In the genomic region with DNA sequence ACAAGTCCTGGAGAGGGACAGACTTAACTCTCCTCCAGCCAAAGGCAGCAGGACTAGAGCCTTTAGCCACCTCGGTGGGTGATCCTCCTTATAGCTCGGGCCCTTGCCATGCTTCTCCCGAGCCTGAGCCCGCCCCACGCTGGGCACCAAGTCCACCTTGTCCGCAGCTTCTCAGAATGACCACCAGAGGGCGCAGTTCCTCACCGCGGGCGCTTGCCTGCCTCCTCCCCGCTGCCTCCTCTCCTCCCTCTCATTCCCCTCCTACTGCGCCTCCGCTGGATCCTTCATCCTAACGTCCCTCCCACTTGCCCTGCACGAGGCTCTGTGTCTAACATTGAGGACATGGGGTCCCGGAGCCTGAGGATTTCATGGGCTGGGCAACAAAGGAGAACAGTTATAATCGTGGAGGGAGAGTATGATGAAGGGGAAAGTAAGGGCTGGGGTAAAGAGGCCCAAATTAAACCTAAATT, we compare ENCODE assay signal across 8 cellular contexts. TPM values are rescaled to one million over a fixed set of nuclear protein-coding genes. Genes with fewer than 3 reads are reported as not detected.
DNase-seq lines count a peak whose midpoint lies in the region; ATAC-seq, FAIRE-seq and TF ChIP-seq lines count a peak whose summit lies in the region.

No MANE protein-coding gene starts in this region.

- DNase-seq in BJ (ENCODE audit: low read depth) (peak; percentile 4), GM23248 (peak; percentile 82), NCI-H2171 (lab: John Stamatoyannopoulos, UW) (peak; percentile 35), WERI-Rb-1 (peak; percentile 82), bronchial epithelial cell (ENCODE audit: low read depth) (peak; percentile 60), keratinocyte (ENCODE audit: low read depth, low spot score) (peak; percentile 21)
- DNase-seq in stimulated activated CD4-positive, alpha-beta T cell treated with anti-CD3 and anti-CD28 coated beads, Interleukin-1b, Interleukin-23, amount 100 ng/mL, for 1 hour (ENCODE audit: low read depth in 2 of 2): peak; percentile 28 to 36

- dilution Hi-C loops in keratinocyte (cut with MboI; ENCODE audit: extremely low pct_ligation_motif_present, low sequenced_read_pairs): no loop called here

- no peaks in the 10 kb centered on the region for H3K36me3 ChIP-seq in BJ (ENCODE audit: control insufficient read depth, insufficient read depth, low read length)
- no peaks in the 10 kb centered on the region for H3K36me3 ChIP-seq in GM23248 (ENCODE audit: low read depth)
- no peaks in the 10 kb centered on the region for H3K36me3 ChIP-seq in WERI-Rb-1
- H3K36me3 ChIP-seq in bronchial epithelial cell (ENCODE audit: control insufficient read depth, insufficient read depth, low read length): no peaks in the 10 kb centered on the region
- H3K36me3 ChIP-seq in keratinocyte (ENCODE audit: control insufficient read depth in 2 of 2, extremely low read depth in 1 of 2, insufficient read depth in 2 of 2, low read length in 2 of 2): no peaks in the 10 kb centered on the region

- 2 to 4% methylated on average over 17 of the region's 17 CpGs for WGBS in GM23248 (ENCODE audit: low coverage in 1 of 2, low lambda C conversion rate in 2 of 2, missing lambda C conversion rate in 2 of 2), 2 experiments

- H3K79me2 ChIP-seq in GM23248 (ENCODE audit: insufficient read depth) (no peaks in the 10 kb centered on the region), keratinocyte (ENCODE audit: control insufficient read depth, insufficient read depth, low read length) (no peaks in the 10 kb centered on the region)

- H3K9me3 ChIP-seq in GM23248 (ENCODE audit: low read depth) (no peaks in the 10 kb centered on the region), WERI-Rb-1 (ENCODE audit: severe bottlenecking) (peaks cover 2% of the 10 kb centered on the region), keratinocyte (ENCODE audit: control insufficient read depth, low read depth, low read length) (no peaks in the 10 kb centered on the region)

- H3K4me2 ChIP-seq in GM23248 (ENCODE audit: unreplicated experiment): no peak overlapping the region
- H3K4me2 ChIP-seq in keratinocyte (ENCODE audit: control insufficient read depth, extremely low read depth, insufficient read depth, low read depth, low read length): no peak overlapping the region

- no peak for ATAC-seq in GM18520 (IDR thresholded peaks at IDR 0.05; ENCODE audit: unreplicated experiment)

- peak; percentile 95 for TF ChIP-seq CTCF in BJ (IDR thresholded peaks at IDR 0.05; ENCODE audit: insufficient read depth, low read depth, low read length)
- TF ChIP-seq CTCF in WERI-Rb-1 (IDR thresholded peaks at IDR 0.05; ENCODE audit: low read depth, low read length): peak; percentile 97
- TF ChIP-seq CTCF in bronchial epithelial cell (IDR thresholded peaks at IDR 0.05; ENCODE audit: insufficient read depth, low read length, severe bottlenecking): peak; percentile 98
- TF ChIP-seq CTCF in keratinocyte (optimal IDR thresholded peaks at IDR 0.05 in 1 of 3, IDR thresholded peaks at IDR 0.05 in 1 of 3, conservative IDR thresholded peaks at IDR 0.05 in 1 of 3; ENCODE audit: extremely low read depth in 1 of 3, insufficient read depth in 2 of 3, low read length in 3 of 3): peak; percentile 92 to 96 (median 95)

- in situ Hi-C loops in GM23248 (cut with MboI): no loop called here

- no peaks in the 10 kb centered on the region for H3F3A ChIP-seq in GM23248 (ENCODE audit: insufficient read depth)

- H2AFZ ChIP-seq in GM23248: peak overlapping the region; percentile 60
- H2AFZ ChIP-seq in keratinocyte (ENCODE audit: control insufficient read depth, low read length): no peak overlapping the region

- FAIRE-seq in bronchial epithelial cell (lab: Jason Lieb, UNC) (no peak), keratinocyte (lab: Jason Lieb, UNC) (peak; percentile 13)

- H3K27me3 ChIP-seq in BJ (ENCODE audit: control insufficient read depth, insufficient read depth, low read length) (no peaks in the 10 kb centered on the region), GM23248 (replicated peaks; ENCODE audit: insufficient read depth) (no peaks in the 10 kb centered on the region), WERI-Rb-1 (ENCODE audit: insufficient read depth, low read depth, severe bottlenecking) (no peaks in the 10 kb centered on the region), bronchial epithelial cell (ENCODE audit: control insufficient read depth, insufficient read depth, low read length) (no peaks in the 10 kb centered on the region), keratinocyte (ENCODE audit: control insufficient read depth, extremely low read depth, insufficient read depth, low read length) (no peaks in the 10 kb centered on the region)

- H3K9me2 ChIP-seq in GM23248 (ENCODE audit: insufficient read depth): no peaks in the 10 kb centered on the region

- no peaks in the 10 kb centered on the region for H3K4me1 ChIP-seq in GM23248 (ENCODE audit: insufficient read depth)
- peaks cover 6% of the 10 kb centered on the region for H3K4me1 ChIP-seq in keratinocyte (ENCODE audit: control insufficient read depth, extremely low read depth, insufficient read depth, low read length)

- no peak overlapping the region for H3K9ac ChIP-seq in GM23248
- no peak overlapping the region for H3K9ac ChIP-seq in keratinocyte (ENCODE audit: control insufficient read depth, extremely low read depth, insufficient read depth, low read length)

- H3K9me1 ChIP-seq in keratinocyte (ENCODE audit: control insufficient read depth, extremely low read depth, insufficient read depth, low read length): no peaks in the 10 kb centered on the region

- POLR2A ChIA-PET in BJ (lab: Charles Lee): no interaction called here

- H3K4me3 ChIP-seq in BJ (ENCODE audit: low read depth, low read length) (no peak overlapping the region), GM23248 (no peak overlapping the region), WERI-Rb-1 (ENCODE audit: low read depth, low read length) (no peak overlapping the region), bronchial epithelial cell (ENCODE audit: low read depth, low read length) (no peak overlapping the region), keratinocyte (ENCODE audit: control insufficient read depth in 2 of 3, extremely low read depth in 1 of 3, insufficient read depth in 2 of 3, low read depth in 1 of 3, low read length in 3 of 3) (no peak overlapping the region)

- H3K27ac ChIP-seq in GM23248 (no peak overlapping the region), WERI-Rb-1 (no peak overlapping the region), keratinocyte (ENCODE audit: control insufficient read depth, insufficient read depth, low read length) (no peak overlapping the region)

- CTCF ChIA-PET in BJ (lab: Yijun Ruan, JAX): interaction anchor here (0.7 to 2.3 kb wide), 25 partner anchors 8 to 613 kb away, joined by 3 to 9 read pairs (median 4); no protein-coding TSS in a partner anchor

- H4K20me1 ChIP-seq in GM23248 (ENCODE audit: insufficient read depth) (no peaks in the 10 kb centered on the region), keratinocyte (ENCODE audit: control insufficient read depth, extremely low read depth, insufficient read depth, low read length) (no peaks in the 10 kb centered on the region)

RNA-seq across cellular contexts. Expression of a gene that starts 11.3 kb away (rescaled TPM):
- not detected in 2 replicates for polyA plus RNA-seq in BJ (2011; rRNA removed)
- not detected in 2 replicates for polyA minus RNA-seq in BJ (2011; rRNA and poly(A)+ RNA removed)
- not detected in 2 replicates for total RNA-seq in GM23248 (2014; rRNA removed; shearing (Covaris generic))
- polyA plus RNA-seq in GM23248 (2016; fragmentation: Nextera tagmentation; extraction: Ambion mirVana): not detected in 2 replicates
- not detected in 2 replicates for total RNA-seq in bronchial epithelial cell
- not detected in 3 replicates for polyA plus RNA-seq in keratinocyte
- polyA plus RNA-seq in keratinocyte (2011; ENCODE audit: low read depth): not detected
- not detected in 2 replicates for polyA plus RNA-seq in keratinocyte (2011; cell fraction: cytosol; rRNA removed)
- polyA plus RNA-seq in keratinocyte (2011; cell fraction: nucleus; rRNA removed): not detected in 2 replicates
- not detected in 2 replicates for polyA plus RNA-seq in keratinocyte (2012; ENCODE audit: low replicate concordance)
- not detected in 3 replicates for polyA minus RNA-seq in keratinocyte
- not detected for polyA minus RNA-seq in keratinocyte (2011; cell fraction: cytosol; rRNA and poly(A)+ RNA removed)
- polyA minus RNA-seq in keratinocyte (2011; cell fraction: nucleus; rRNA and poly(A)+ RNA removed): not detected in 2 replicates

RNA-seq across cellular contexts. Expression of a gene that starts 37.5 kb away (rescaled TPM):
- polyA plus RNA-seq in BJ (2011; rRNA removed) (10.9 and 12.3 TPM in 2 replicates), GM23248 (2016; fragmentation: Nextera tagmentation; extraction: Ambion mirVana) (3.0 and 3.4 TPM in 2 replicates), keratinocyte (1.7 to 3.1 TPM (median 1.8 TPM) in 3 replicates)
- 6.3 and 7.4 TPM in 2 replicates for polyA minus RNA-seq in BJ (2011; rRNA and poly(A)+ RNA removed)
- 5.2 and 9.9 TPM in 2 replicates for total RNA-seq in GM23248 (2014; rRNA removed; shearing (Covaris generic))
- 0.13 TPM in 1 of 2 replicates, not detected in the other for total RNA-seq in bronchial epithelial cell
- polyA plus RNA-seq in keratinocyte (2011; ENCODE audit: low read depth): 0.15 TPM
- 3.2 and 3.4 TPM in 2 replicates for polyA plus RNA-seq in keratinocyte (2011; cell fraction: cytosol; rRNA removed)
- polyA plus RNA-seq in keratinocyte (2011; cell fraction: nucleus; rRNA removed): 7.1 and 9.8 TPM in 2 replicates
- 0.34 and 2.3 TPM in 2 replicates for polyA plus RNA-seq in keratinocyte (2012; ENCODE audit: low replicate concordance)
- 1.6 to 4.4 TPM (median 2.7 TPM) in 3 replicates for polyA minus RNA-seq in keratinocyte
- 4.4 TPM for polyA minus RNA-seq in keratinocyte (2011; cell fraction: cytosol; rRNA and poly(A)+ RNA removed)
- polyA minus RNA-seq in keratinocyte (2011; cell fraction: nucleus; rRNA and poly(A)+ RNA removed): 1.6 and 3.3 TPM in 2 replicates

Comparison
In these comparisons a context has a peak if more than half of its experiments do, and no peak if none do; other contexts are left out.
1. DNase-seq: peak in every context shown above with its lines; median percentile 82 in GM23248; 82 in WERI-Rb-1; 60 in bronchial epithelial cell; 35 in NCI-H2171; 32 in stimulated activated CD4-positive, alpha-beta T cell treated with anti-CD3 and anti-CD28 coated beads, Interleukin-1b, Interleukin-23, amount 100 ng/mL, for 1 hour; 21 in keratinocyte; 4 in BJ.